19 cellular contexts compared by ENCODE assay signal in the genomic region with DNA sequence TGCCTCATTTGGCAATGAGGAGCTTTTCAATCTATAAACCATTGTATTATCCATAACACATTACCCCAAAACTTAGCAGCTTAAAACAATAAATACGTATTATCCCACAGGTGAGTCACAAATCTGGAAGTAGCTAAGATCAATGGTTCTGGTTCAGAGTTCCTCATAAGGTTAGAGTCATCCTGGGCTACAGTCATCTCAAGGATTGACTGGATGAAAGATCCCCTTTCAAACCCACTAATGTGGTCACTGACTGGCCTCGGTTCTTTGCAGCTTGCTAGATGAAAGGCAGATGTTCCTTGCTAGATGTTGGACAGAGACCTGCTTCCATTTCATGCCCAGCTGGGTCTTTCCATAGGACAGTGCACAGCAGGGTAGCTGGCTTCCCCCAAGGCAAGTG. TPM values are rescaled to one million over a fixed set of nuclear protein-coding genes. Genes with fewer than 3 reads are reported as not detected.
DNase-seq lines count a peak whose midpoint lies in the region; ATAC-seq lines count a peak whose summit lies in the region.
"Had no signal": no experiment of that assay in that cellular context is flagged by ENCODE, and none has a peak within 500 bp of the region (broad histone marks: within the 10 kb centered on the region; RNA-seq: fewer than 3 reads in every experiment).

No MANE protein-coding gene starts in this region.

- H3K27ac Mint-ChIP-seq in activated naive CD8-positive, alpha-beta T cell treated with anti-CD3 and anti-CD28 coated beads, Interleukin-2, amount 50 U/mL, for 24 hours: peak overlapping the region; percentile 23
- H3K27ac Mint-ChIP-seq in activated naive CD8-positive, alpha-beta T cell treated with anti-CD3 and anti-CD28 coated beads for 36 hours: no peak overlapping the region
- peak overlapping the region; percentile 86 for H3K27ac Mint-ChIP-seq in activated T-helper 17 cell treated with anti-CD3 and anti-CD28 coated beads, Interleukin-2, amount 50 U/mL, for 72 hours
- H3K27ac Mint-ChIP-seq in stimulated activated memory B cell treated with anti-CD40 and anti-IgM and Interleukin-4, amounts not matched to agents 10 μg/mL and 1 μg/mL and 100 μg/mL, for 72 hours: no peak overlapping the region
- H3K27ac Mint-ChIP-seq: activated naive CD4-positive, alpha-beta T cell treated with anti-CD3 and anti-CD28 coated beads, Interleukin-2, amount 10 ng/mL, durations not matched to agents 7 days and 5 days; nephron progenitor cell had no signal

- peaks cover 11% of the 10 kb centered on the region for H3K79me2 ChIP-seq in GM23248 (ENCODE audit: insufficient read depth)

- no peaks in the 10 kb centered on the region for H3K27me3 Mint-ChIP-seq in activated naive CD8-positive, alpha-beta T cell treated with anti-CD3 and anti-CD28 coated beads, Interleukin-2, amount 50 U/mL, for 24 hours
- no peaks in the 10 kb centered on the region for H3K27me3 Mint-ChIP-seq in activated naive CD8-positive, alpha-beta T cell treated with anti-CD3 and anti-CD28 coated beads for 36 hours
- H3K27me3 Mint-ChIP-seq in activated T-helper 17 cell treated with anti-CD3 and anti-CD28 coated beads, Interleukin-2, amount 50 U/mL, for 72 hours: no peaks in the 10 kb centered on the region
- no peaks in the 10 kb centered on the region for H3K27me3 Mint-ChIP-seq in stimulated activated memory B cell treated with anti-CD40 and anti-IgM and Interleukin-4, amounts not matched to agents 10 μg/mL and 1 μg/mL and 100 μg/mL, for 72 hours
- H3K27me3 Mint-ChIP-seq: activated naive CD4-positive, alpha-beta T cell treated with anti-CD3 and anti-CD28 coated beads, Interleukin-2, amount 10 ng/mL, durations not matched to agents 7 days and 5 days had no signal

- H3K4me1 ChIP-seq in GM23248 (ENCODE audit: insufficient read depth): peaks cover 28% of the 10 kb centered on the region
- H3K4me1 ChIP-seq: BLaER1 had no signal

- in situ Hi-C loops in GM23248 (cut with MboI): no loop called here

- no peak for DNase-seq in activated naive CD8-positive, alpha-beta T cell treated with anti-CD3 and anti-CD28 coated beads, Interleukin-2, amount 50 U/mL, for 24 hours
- DNase-seq in activated naive CD8-positive, alpha-beta T cell treated with anti-CD3 and anti-CD28 coated beads for 36 hours: no peak
- DNase-seq in GM23248: peak; percentile 91
- DNase-seq in nucleus accumbens (lab: John Stamatoyannopoulos, UW): no peak
- no peak for DNase-seq in NCI-H146 treated with DMSO at 0.1 percent for 48 hours (lab: John Stamatoyannopoulos, UW; ENCODE audit: unreplicated experiment)
- DNase-seq: activated naive CD4-positive, alpha-beta T cell treated with anti-CD3 and anti-CD28 coated beads, Interleukin-2, amount 10 ng/mL, durations not matched to agents 7 days and 5 days; dorsolateral prefrontal cortex; mammary epithelial cell; NCI-H1092; NCI-H2171; NCI-H748 treated with DMSO at 0.1 percent for 48 hours; nephron progenitor cell; stimulated activated CD4-positive, alpha-beta T cell treated with anti-CD3 and anti-CD28 coated beads, Interleukin-15, amount 100 ng/mL, for 24 hours had no signal

- H3K9me2 ChIP-seq in GM23248 (ENCODE audit: insufficient read depth): no peaks in the 10 kb centered on the region

- peaks cover 5% of the 10 kb centered on the region; the same call in 1 of the 2 replicates for H4K20me1 ChIP-seq in GM23248 (ENCODE audit: insufficient read depth)

- 0 to 6% methylated on average over 2 of the region's 2 CpGs for WGBS in GM23248 (ENCODE audit: low coverage in 1 of 2, low lambda C conversion rate in 2 of 2, missing lambda C conversion rate in 2 of 2), 2 experiments

- peaks cover 14% of the 10 kb centered on the region for H3K36me3 ChIP-seq in GM23248 (ENCODE audit: low read depth)

- no peaks in the 10 kb centered on the region for H3K27me3 ChIP-seq in GM23248 (replicated peaks; ENCODE audit: insufficient read depth)
- H3K27me3 ChIP-seq: BLaER1, dorsolateral prefrontal cortex, SJSA1 had no signal

- peak overlapping the region; percentile 69 for H3K27ac ChIP-seq in GM23248
- H3K27ac ChIP-seq: BLaER1, SJSA1 had no signal

- peak overlapping the region; percentile 33 for H3K4me2 ChIP-seq in GM23248 (ENCODE audit: unreplicated experiment)
- H3K4me2 ChIP-seq: BLaER1 had no signal

- H3K9ac ChIP-seq in GM23248: peak overlapping the region; percentile 29
- H3K9ac ChIP-seq: BLaER1 had no signal

- ATAC-seq in activated naive CD8-positive, alpha-beta T cell treated with anti-CD3 and anti-CD28 coated beads, Interleukin-2, amount 50 U/mL, for 24 hours: peak; percentile 68
- peak; percentile 97 for ATAC-seq in activated T-helper 17 cell treated with anti-CD3 and anti-CD28 coated beads, Interleukin-2, amount 50 U/mL, for 72 hours (replicated peaks)
- peak; percentile 27 for ATAC-seq in stimulated activated memory B cell treated with anti-CD40 and anti-IgM and Interleukin-4, amounts not matched to agents 10 μg/mL and 1 μg/mL and 100 μg/mL, for 72 hours
- ATAC-seq in GM19395 (IDR thresholded peaks at IDR 0.05; ENCODE audit: unreplicated experiment): no peak

- no peak overlapping the region for H3K4me3 Mint-ChIP-seq in activated naive CD8-positive, alpha-beta T cell treated with anti-CD3 and anti-CD28 coated beads, Interleukin-2, amount 50 U/mL, for 24 hours
- H3K4me3 Mint-ChIP-seq in activated naive CD8-positive, alpha-beta T cell treated with anti-CD3 and anti-CD28 coated beads for 36 hours: no peak overlapping the region
- H3K4me3 Mint-ChIP-seq in activated T-helper 17 cell treated with anti-CD3 and anti-CD28 coated beads, Interleukin-2, amount 50 U/mL, for 72 hours: no peak overlapping the region
- no peak overlapping the region for H3K4me3 Mint-ChIP-seq in stimulated activated memory B cell treated with anti-CD40 and anti-IgM and Interleukin-4, amounts not matched to agents 10 μg/mL and 1 μg/mL and 100 μg/mL, for 72 hours
- H3K4me3 Mint-ChIP-seq: activated naive CD4-positive, alpha-beta T cell treated with anti-CD3 and anti-CD28 coated beads, Interleukin-2, amount 10 ng/mL, durations not matched to agents 7 days and 5 days; nephron progenitor cell had no signal

- no peak overlapping the region for H2AFZ ChIP-seq in GM23248

- H3K4me1 Mint-ChIP-seq in activated naive CD8-positive, alpha-beta T cell treated with anti-CD3 and anti-CD28 coated beads, Interleukin-2, amount 50 U/mL, for 24 hours: peaks cover 3% of the 10 kb centered on the region
- H3K4me1 Mint-ChIP-seq in activated naive CD8-positive, alpha-beta T cell treated with anti-CD3 and anti-CD28 coated beads for 36 hours: no peaks in the 10 kb centered on the region
- peaks cover 14% of the 10 kb centered on the region for H3K4me1 Mint-ChIP-seq in activated T-helper 17 cell treated with anti-CD3 and anti-CD28 coated beads, Interleukin-2, amount 50 U/mL, for 72 hours
- peaks cover 26% of the 10 kb centered on the region for H3K4me1 Mint-ChIP-seq in stimulated activated memory B cell treated with anti-CD40 and anti-IgM and Interleukin-4, amounts not matched to agents 10 μg/mL and 1 μg/mL and 100 μg/mL, for 72 hours
- H3K4me1 Mint-ChIP-seq: activated naive CD4-positive, alpha-beta T cell treated with anti-CD3 and anti-CD28 coated beads, Interleukin-2, amount 10 ng/mL, durations not matched to agents 7 days and 5 days; nephron progenitor cell had no signal

- no peaks in the 10 kb centered on the region for H3K9me3 ChIP-seq in GM23248 (ENCODE audit: low read depth)
- H3K9me3 ChIP-seq: BLaER1, SJSA1 had no signal

- H3K4me3 ChIP-seq in GM23248: no peak overlapping the region
- H3K4me3 ChIP-seq: BLaER1, dorsolateral prefrontal cortex, K562, SJSA1 had no signal

- peaks cover 69% of the 10 kb centered on the region for H3F3A ChIP-seq in GM23248 (ENCODE audit: insufficient read depth)

- peaks cover 8% of the 10 kb centered on the region for H3K36me3 Mint-ChIP-seq in activated naive CD8-positive, alpha-beta T cell treated with anti-CD3 and anti-CD28 coated beads, Interleukin-2, amount 50 U/mL, for 24 hours (ENCODE audit: low read depth)
- H3K36me3 Mint-ChIP-seq in activated naive CD8-positive, alpha-beta T cell treated with anti-CD3 and anti-CD28 coated beads for 36 hours: peaks cover 4% of the 10 kb centered on the region
- H3K36me3 Mint-ChIP-seq in activated T-helper 17 cell treated with anti-CD3 and anti-CD28 coated beads, Interleukin-2, amount 50 U/mL, for 72 hours (ENCODE audit: low read depth): peaks cover 36% of the 10 kb centered on the region
- H3K36me3 Mint-ChIP-seq in stimulated activated memory B cell treated with anti-CD40 and anti-IgM and Interleukin-4, amounts not matched to agents 10 μg/mL and 1 μg/mL and 100 μg/mL, for 72 hours: no peaks in the 10 kb centered on the region

- H3K9me3 Mint-ChIP-seq in activated naive CD8-positive, alpha-beta T cell treated with anti-CD3 and anti-CD28 coated beads, Interleukin-2, amount 50 U/mL, for 24 hours: no peaks in the 10 kb centered on the region
- H3K9me3 Mint-ChIP-seq in activated naive CD8-positive, alpha-beta T cell treated with anti-CD3 and anti-CD28 coated beads for 36 hours: no peaks in the 10 kb centered on the region
- H3K9me3 Mint-ChIP-seq in activated T-helper 17 cell treated with anti-CD3 and anti-CD28 coated beads, Interleukin-2, amount 50 U/mL, for 72 hours: no peaks in the 10 kb centered on the region
- no peaks in the 10 kb centered on the region for H3K9me3 Mint-ChIP-seq in stimulated activated memory B cell treated with anti-CD40 and anti-IgM and Interleukin-4, amounts not matched to agents 10 μg/mL and 1 μg/mL and 100 μg/mL, for 72 hours
- H3K9me3 Mint-ChIP-seq: activated naive CD4-positive, alpha-beta T cell treated with anti-CD3 and anti-CD28 coated beads, Interleukin-2, amount 10 ng/mL, durations not matched to agents 7 days and 5 days; nephron progenitor cell had no signal

RNA-seq across cellular contexts. Expression of a gene that starts 8.1 kb away (rescaled TPM):
- total RNA-seq in activated naive CD8-positive, alpha-beta T cell treated with anti-CD3 and anti-CD28 coated beads for 36 hours: 10 to 100 TPM; 13.8 to 14.9 TPM
- total RNA-seq in GM23248 (2014; rRNA removed; shearing (Covaris generic)): 22.3 and 24.4 TPM in 2 replicates
- polyA plus RNA-seq in GM23248 (2016; fragmentation: Nextera tagmentation; extraction: Ambion mirVana): 14.3 and 15.2 TPM in 2 replicates
- 10 to 100 TPM; 14.8 to 18.0 TPM for total RNA-seq in activated T-helper 17 cell treated with anti-CD3 and anti-CD28 coated beads, Interleukin-2, amount 50 U/mL, for 72 hours

RNA-seq across cellular contexts. Expression of a gene that starts 49.1 kb away (rescaled TPM):
- 1 to 10 TPM; 1.5 to 1.7 TPM for total RNA-seq in activated naive CD8-positive, alpha-beta T cell treated with anti-CD3 and anti-CD28 coated beads for 36 hours
- total RNA-seq in GM23248 (2014; rRNA removed; shearing (Covaris generic)): 73.2 and 88.0 TPM in 2 replicates
- 24.3 and 24.8 TPM in 2 replicates for polyA plus RNA-seq in GM23248 (2016; fragmentation: Nextera tagmentation; extraction: Ambion mirVana)
- 10 to 100 TPM in 1 of 2 donors, 1 to 10 TPM in 1; 8.3 to 12.3 TPM for total RNA-seq in activated T-helper 17 cell treated with anti-CD3 and anti-CD28 coated beads, Interleukin-2, amount 50 U/mL, for 72 hours

RNA-seq across cellular contexts. Expression of a gene that starts 58.0 kb away (rescaled TPM):
- 10 to 100 TPM; 15.3 to 16.0 TPM for total RNA-seq in activated naive CD8-positive, alpha-beta T cell treated with anti-CD3 and anti-CD28 coated beads for 36 hours
- total RNA-seq in GM23248 (2014; rRNA removed; shearing (Covaris generic)): 44.6 and 46.2 TPM in 2 replicates
- polyA plus RNA-seq in GM23248 (2016; fragmentation: Nextera tagmentation; extraction: Ambion mirVana): 25.9 and 28.1 TPM in 2 replicates
- total RNA-seq in activated T-helper 17 cell treated with anti-CD3 and anti-CD28 coated beads, Interleukin-2, amount 50 U/mL, for 72 hours: 10 to 100 TPM; 36.3 to 65.9 TPM

RNA-seq across cellular contexts. Expression of a gene that starts 58.1 kb away (rescaled TPM):
- 1 to 10 TPM; 7.9 to 8.5 TPM for total RNA-seq in activated naive CD8-positive, alpha-beta T cell treated with anti-CD3 and anti-CD28 coated beads for 36 hours
- total RNA-seq in GM23248 (2014; rRNA removed; shearing (Covaris generic)): 22.5 and 24.0 TPM in 2 replicates
- 9.8 and 10.3 TPM in 2 replicates for polyA plus RNA-seq in GM23248 (2016; fragmentation: Nextera tagmentation; extraction: Ambion mirVana)
- 100 to 1,000 TPM in 1 of 2 donors, 10 to 100 TPM in 1; 33.1 to 108 TPM for total RNA-seq in activated T-helper 17 cell treated with anti-CD3 and anti-CD28 coated beads, Interleukin-2, amount 50 U/mL, for 72 hours

Comparison
In these comparisons a context has a peak if more than half of its experiments do, and no peak if none do; other contexts are left out.
1. H3K27ac Mint-ChIP-seq: peak in activated naive CD8-positive, alpha-beta T cell treated with anti-CD3 and anti-CD28 coated beads, Interleukin-2, amount 50 U/mL, for 24 hours (single experiment) and activated T-helper 17 cell treated with anti-CD3 and anti-CD28 coated beads, Interleukin-2, amount 50 U/mL, for 72 hours (single experiment); none in activated naive CD8-positive, alpha-beta T cell treated with anti-CD3 and anti-CD28 coated beads for 36 hours (single experiment) and stimulated activated memory B cell treated with anti-CD40 and anti-IgM and Interleukin-4, amounts not matched to agents 10 μg/mL and 1 μg/mL and 100 μg/mL, for 72 hours (single experiment).